16 cellular contexts compared by ENCODE assay signal in genomic region chr5:154309805-154310204, GRCh38.
DNase-seq lines count a peak whose midpoint lies in the region; ATAC-seq lines count a peak whose summit lies in the region.
"Had no signal": no experiment of that assay in that cellular context is flagged by ENCODE, and none has a peak within 500 bp of the region (broad histone marks: within the 10 kb centered on the region; RNA-seq: fewer than 3 reads in every experiment).

No MANE protein-coding gene starts in this region.

- no peaks in the 10 kb centered on the region for H3K27me3 Mint-ChIP-seq in T-cell
- H3K27me3 Mint-ChIP-seq: activated B cell treated with CpG ODN at 0.5 μM for 24 hours had no signal

- no peak overlapping the region for H3K4me3 Mint-ChIP-seq in T-cell
- H3K4me3 Mint-ChIP-seq: activated B cell treated with CpG ODN at 0.5 μM for 24 hours, nephron had no signal

- CTCF ChIA-PET in T-cell (lab: Charles Lee), result interaction anchor here in 1 of 2 donors (0.7 kb wide), 1 partner anchor 78 kb away, joined by 3 read pairs; no protein-coding TSS in a partner anchor

- peaks cover 0 to 4% (median under 1%) of the 10 kb centered on the region in 3 donors for H3K9me3 Mint-ChIP-seq in T-cell

- H3K27ac Mint-ChIP-seq in T-cell, result peak overlapping the region; percentile 3 to 56
- H3K27ac Mint-ChIP-seq: activated B cell treated with CpG ODN at 0.5 μM for 24 hours, nephron had no signal

- H3K4me1 Mint-ChIP-seq in T-cell, result peaks cover 16 to 29% (median 21%) of the 10 kb centered on the region in 3 donors
- H3K4me1 Mint-ChIP-seq: activated B cell treated with CpG ODN at 0.5 μM for 24 hours had no signal

- ATAC-seq in T-cell (replicated peaks in 1 of 4), result no peak
- ATAC-seq in stimulated activated naive CD8-positive, alpha-beta T cell treated with anti-CD3 and anti-CD28 coated beads, Interleukin-15, Interleukin-2, amounts not matched to agents 100 U/mL and 50 U/mL, for 24 hours, result peak; percentile 67
- ATAC-seq in GM19463 (IDR thresholded peaks at IDR 0.05; ENCODE audit: unreplicated experiment), result no peak

- H3K36me3 Mint-ChIP-seq in T-cell, result peaks cover 47% of the 10 kb centered on the region

- peak; percentile 27 to 29 for DNase-seq in activated T-cell treated with anti-CD3 and anti-CD28 coated beads, Interleukin-2, amount 50 U/mL, for 48 hours
- DNase-seq in activated T-cell treated with anti-CD3 and anti-CD28 coated beads for 4 hours (no peak), T-cell (no peak), dermis microvascular lymphatic vessel endothelial cell (ENCODE audit: low read depth in 2 of 2) (peak; percentile 54 to 76), cerebellum (ENCODE audit: low spot score) (no peak), NCI-H2081 (lab: John Stamatoyannopoulos, UW) (no peak)
- DNase-seq in stimulated activated naive CD8-positive, alpha-beta T cell treated with anti-CD3 and anti-CD28 coated beads, Interleukin-15, Interleukin-2, amounts not matched to agents 100 U/mL and 50 U/mL, for 24 hours, result peak; percentile 5
- DNase-seq: activated B cell treated with CpG ODN at 0.5 μM for 24 hours; hypothalamus; KBM-7; left ventricle myocardium superior; NCI-H1105; NCI-H345; stimulated activated CD4-positive, alpha-beta T cell treated with anti-CD3 and anti-CD28 coated beads, Interleukin-15, amount 100 ng/mL, for 24 hours had no signal

- POLR2A ChIA-PET in T-cell (lab: Charles Lee), result no interaction called here

Comparison
In these comparisons a context has a peak if more than half of its experiments do, and no peak if none do; other contexts are left out.
1. DNase-seq: peak in activated T-cell treated with anti-CD3 and anti-CD28 coated beads, Interleukin-2, amount 50 U/mL, for 48 hours (2 of 2), dermis microvascular lymphatic vessel endothelial cell (2 of 2) and stimulated activated naive CD8-positive, alpha-beta T cell treated with anti-CD3 and anti-CD28 coated beads, Interleukin-15, Interleukin-2, amounts not matched to agents 100 U/mL and 50 U/mL, for 24 hours (single experiment); none in activated T-cell treated with anti-CD3 and anti-CD28 coated beads for 4 hours (single experiment), T-cell (0 of 34), cerebellum (single experiment) and NCI-H2081 (0 of 2).